In genomic region chr6:73696990-73697651, GRCh38 we compare ENCODE assay signal across 9 cellular contexts. TPM values are rescaled to one million over a fixed set of nuclear protein-coding genes. Genes with fewer than 3 reads are reported as not detected.
DNase-seq lines count a peak whose midpoint lies in the region; ATAC-seq and TF ChIP-seq lines count a peak whose summit lies in the region.
"Had no signal": no experiment of that assay in that cellular context is flagged by ENCODE, and none has a peak within 500 bp of the region (broad histone marks: within the 10 kb centered on the region; RNA-seq: fewer than 3 reads in every experiment).

No MANE protein-coding gene starts in this region.

- H3K4me1 ChIP-seq in stomach smooth muscle (ENCODE audit: control insufficient read depth, insufficient read depth, low read length), result peaks cover 13% of the 10 kb centered on the region

- no peaks in the 10 kb centered on the region for H3K27me3 ChIP-seq in stomach smooth muscle (ENCODE audit: control insufficient read depth in 1 of 2, insufficient read depth in 2 of 2, low read length in 2 of 2)

- peaks cover 32% of the 10 kb centered on the region for H3K36me3 Mint-ChIP-seq in activated CD4-positive, alpha-beta T cell treated with anti-CD3 and anti-CD28 coated beads, Interleukin-2, amount 10 ng/mL, durations not matched to agents 7 days and 5 days (ENCODE audit: low read depth)
- no peaks in the 10 kb centered on the region for H3K36me3 Mint-ChIP-seq in T-cell

- no peak for TF ChIP-seq CTCF in fibroblast of mammary gland (conservative IDR thresholded peaks at IDR 0.05; ENCODE audit: control insufficient read depth, insufficient read depth, low read depth, low read length)

- H3K4me3 Mint-ChIP-seq in activated CD4-positive, alpha-beta T cell treated with anti-CD3 and anti-CD28 coated beads, Interleukin-2, amount 10 ng/mL, durations not matched to agents 7 days and 5 days, result peak overlapping the region; percentile 87
- H3K4me3 Mint-ChIP-seq in T-cell, result peak overlapping the region; percentile 48 to 80 (median 78)

- DNase-seq in activated CD4-positive, alpha-beta T cell treated with anti-CD3 and anti-CD28 coated beads, Interleukin-2, amount 10 ng/mL, durations not matched to agents 7 days and 5 days, result no peak
- DNase-seq in activated CD4-positive, alpha-beta T cell treated with anti-CD3 and anti-CD28 coated beads, Interleukin-2, amount 50 U/mL, for 1 hour, result no peak
- DNase-seq in T-cell (no peak), fibroblast of mammary gland (ENCODE audit: low read depth) (no peak), G401 (ENCODE audit: low spot score) (no peak)
- no peak for DNase-seq in stimulated activated CD4-positive, alpha-beta T cell treated with anti-CD3 and anti-CD28 coated beads, Interleukin-12 subunit alpha, Interleukin-12 subunit beta, amount 100 ng/mL, for 4 hours
- no peak for DNase-seq in activated effector memory CD4-positive, alpha-beta T cell treated with anti-CD3 and anti-CD28 coated beads, Interleukin-2, amount 50 U/mL, for 16 hours

- H3K27me3 Mint-ChIP-seq in activated CD4-positive, alpha-beta T cell treated with anti-CD3 and anti-CD28 coated beads, Interleukin-2, amount 10 ng/mL, durations not matched to agents 7 days and 5 days, result no peaks in the 10 kb centered on the region
- H3K27me3 Mint-ChIP-seq in T-cell, result peaks cover 21 to 41% of the 10 kb centered on the region in 2 donors

- peaks cover 3% of the 10 kb centered on the region for H3K9me3 Mint-ChIP-seq in activated CD4-positive, alpha-beta T cell treated with anti-CD3 and anti-CD28 coated beads, Interleukin-2, amount 10 ng/mL, durations not matched to agents 7 days and 5 days
- H3K9me3 Mint-ChIP-seq in T-cell, result no peaks in the 10 kb centered on the region

- H3K9me3 ChIP-seq in stomach smooth muscle (ENCODE audit: control insufficient read depth in 2 of 2, low read length in 2 of 2), result no peaks in the 10 kb centered on the region

- H3K36me3 ChIP-seq in stomach smooth muscle (ENCODE audit: control insufficient read depth in 2 of 2, insufficient read depth in 2 of 2, low read length in 2 of 2), result no peaks in the 10 kb centered on the region
- H3K36me3 ChIP-seq: BLaER1 treated with 17β-estradiol and CSF1 and Interleukin-3, amounts not matched to agents 10 nM and 100 nM had no signal

- in situ Hi-C loops in G401 (cut with HindIII; ENCODE audit: low sequenced_read_pairs), result no loop called here

- peak overlapping the region; percentile 93 for H3K27ac Mint-ChIP-seq in activated CD4-positive, alpha-beta T cell treated with anti-CD3 and anti-CD28 coated beads, Interleukin-2, amount 10 ng/mL, durations not matched to agents 7 days and 5 days
- H3K27ac Mint-ChIP-seq in T-cell, result peak overlapping the region in 1 of 2 donors; percentile 3

- H3K4me3 ChIP-seq in fibroblast of mammary gland (ENCODE audit: control insufficient read depth, low read depth, low read length) (peak overlapping the region; percentile 68), stomach smooth muscle (ENCODE audit: low read length in 2 of 2) (peak overlapping the region; percentile 76 to 82)

- CTCF ChIA-PET in activated CD4-positive, alpha-beta T cell treated with anti-CD3 and anti-CD28 coated beads, Interleukin-2, amount 10 ng/mL, durations not matched to agents 7 days and 5 days (lab: Charles Lee), result no interaction called here
- CTCF ChIA-PET in T-cell (lab: Charles Lee), result no interaction called here

- H3K4me1 Mint-ChIP-seq in activated CD4-positive, alpha-beta T cell treated with anti-CD3 and anti-CD28 coated beads, Interleukin-2, amount 10 ng/mL, durations not matched to agents 7 days and 5 days, result peaks cover 41% of the 10 kb centered on the region
- peaks cover 23 to 29% (median 26%) of the 10 kb centered on the region in 3 donors for H3K4me1 Mint-ChIP-seq in T-cell

- POLR2A ChIA-PET in activated CD4-positive, alpha-beta T cell treated with anti-CD3 and anti-CD28 coated beads, Interleukin-2, amount 10 ng/mL, durations not matched to agents 7 days and 5 days (lab: Charles Lee), result no interaction called here
- POLR2A ChIA-PET in T-cell (lab: Charles Lee), result no interaction called here

- ATAC-seq in T-cell (replicated peaks in 1 of 4), result no peak

- peak overlapping the region in 1 of 2 donors; percentile 83 for H3K9ac ChIP-seq in stomach smooth muscle (ENCODE audit: low read length in 2 of 2)

- no peak overlapping the region for H3K27ac ChIP-seq in stomach smooth muscle (ENCODE audit: low read length)

RNA-seq across cellular contexts. Expression of gene CD109, which starts 1.1 kb away (rescaled TPM):
- 10 to 100 TPM; 10.8 to 11.3 TPM for total RNA-seq in activated CD4-positive, alpha-beta T cell treated with anti-CD3 and anti-CD28 coated beads, Interleukin-2, amount 10 ng/mL, durations not matched to agents 7 days and 5 days
- total RNA-seq in T-cell, result 1 to 10 TPM in 1 of 5 donors, under 1 TPM in 4; 0.59 to 1.0 (median 0.68) TPM
- 0.51 and 2.6 TPM in 2 replicates for total RNA-seq in G401 (2014; rRNA removed; shearing (Covaris generic))

RNA-seq across cellular contexts. Expression of gene SLC17A5, which starts 43.3 kb away (rescaled TPM):
- 1 to 10 TPM; 5.1 to 5.4 TPM for total RNA-seq in activated CD4-positive, alpha-beta T cell treated with anti-CD3 and anti-CD28 coated beads, Interleukin-2, amount 10 ng/mL, durations not matched to agents 7 days and 5 days
- 10 to 100 TPM in 1 of 5 donors, 1 to 10 TPM in 4; 6.4 to 15.0 (median 9.4) TPM for total RNA-seq in T-cell
- 6.2 and 8.1 TPM in 2 replicates for total RNA-seq in G401 (2014; rRNA removed; shearing (Covaris generic))
